22 cellular contexts compared by ENCODE assay signal in genomic region chr4:115323106-115323684, GRCh38.
DNase-seq lines count a peak whose midpoint lies in the region; ATAC-seq and TF ChIP-seq lines count a peak whose summit lies in the region.
"Had no signal": no experiment of that assay in that cellular context is flagged by ENCODE, and none has a peak within 500 bp of the region (broad histone marks: within the 10 kb centered on the region; RNA-seq: fewer than 3 reads in every experiment).

No MANE protein-coding gene starts in this region.

- no peak overlapping the region for H3K9ac ChIP-seq in KMS-11

- ATAC-seq in HG03432 (IDR thresholded peaks at IDR 0.05; ENCODE audit: unreplicated experiment) (no peak), HG03378 (IDR thresholded peaks at IDR 0.05; ENCODE audit: unreplicated experiment) (no peak)
- ATAC-seq: body of pancreas, left lung, upper lobe of right lung had no signal

- no peaks in the 10 kb centered on the region for H4K20me1 ChIP-seq in KMS-11 (ENCODE audit: insufficient read depth)

- H3K27ac ChIP-seq in A673 (ENCODE audit: low read depth, low read length, poor library complexity, severe bottlenecking) (no peak overlapping the region), KMS-11 (no peak overlapping the region)
- H3K27ac ChIP-seq: body of pancreas, coronary artery, left lung, right atrium auricular region, stomach, upper lobe of right lung had no signal

- H3K4me3 ChIP-seq in A673 (ENCODE audit: low read depth, low read length, poor library complexity, severe bottlenecking) (no peak overlapping the region), KMS-11 (IDR thresholded peaks at IDR 0.05; ENCODE audit: insufficient read depth, low read depth, low read length) (no peak overlapping the region), MG63 (no peak overlapping the region)
- H3K4me3 ChIP-seq: body of pancreas, coronary artery, left lung, right atrium auricular region, stomach, upper lobe of right lung had no signal

- CTCF ChIA-PET in A673 (lab: Charles Lee) = no interaction called here

- TF ChIP-seq CTCF in A673 (conservative IDR thresholded peaks at IDR 0.05; ENCODE audit: low read depth, low read length) = no peak
- no peak for TF ChIP-seq CTCF in KMS-11 (conservative IDR thresholded peaks at IDR 0.05; ENCODE audit: low read depth, low read length)

- peak overlapping the region; percentile 50 for H3K4me2 ChIP-seq in KMS-11

- H3K36me3 ChIP-seq in A673 (ENCODE audit: insufficient read depth, low read length, poor library complexity, severe bottlenecking) (no peaks in the 10 kb centered on the region), KMS-11 (ENCODE audit: insufficient read depth) (no peaks in the 10 kb centered on the region), MG63 (no peaks in the 10 kb centered on the region)
- H3K36me3 ChIP-seq: left lung, right atrium auricular region, stomach, upper lobe of right lung had no signal

- peaks cover 6% of the 10 kb centered on the region for H3K4me1 ChIP-seq in A673 (ENCODE audit: insufficient read depth, low read length, poor library complexity, severe bottlenecking)
- H3K4me1 ChIP-seq in KMS-11 (ENCODE audit: low read depth, poor library complexity, severe bottlenecking) = peaks cover 29% of the 10 kb centered on the region
- H3K4me1 ChIP-seq: body of pancreas, left lung, right atrium auricular region, stomach, upper lobe of right lung had no signal

- no peaks in the 10 kb centered on the region for H3K9me3 ChIP-seq in A673 (ENCODE audit: low read depth, low read length, poor library complexity, severe bottlenecking)
- no peaks in the 10 kb centered on the region for H3K9me3 ChIP-seq in MG63
- H3K9me3 ChIP-seq: body of pancreas, left lung, right atrium auricular region, stomach, upper lobe of right lung had no signal

- intact Hi-C loops in A673 (cut with micrococcal nuclease; ENCODE audit: unreplicated experiment) = no loop called here

- DNase-seq in A673 (ENCODE audit: low spot score) (peak; percentile 17), NCI-H2107 (lab: John Stamatoyannopoulos, UW) (peak; percentile 83), UCSD-AML1 (lab: John Stamatoyannopoulos, UW; ENCODE audit: unreplicated experiment) (peak; percentile 15), MG63 (no peak), DMS 273 (lab: John Stamatoyannopoulos, UW; ENCODE audit: unreplicated experiment) (no peak)
- DNase-seq: activated CD4-positive, alpha-beta T cell treated with anti-CD3 and anti-CD28 coated beads, Interleukin-2, amount 10 ng/mL, durations not matched to agents 7 days and 5 days; activated naive CD4-positive, alpha-beta T cell treated with anti-CD3 and anti-CD28 coated beads for 36 hours; body of pancreas; CD4-positive, CD25-positive, alpha-beta regulatory T cell; EL; foreskin melanocyte; HFFc6; left lung; MV-4-11; NK-92 treated with Interleukin-12 subunit alpha and Interleukin-12 subunit beta, amount 100 ng/mL, for 24 hours; stomach; upper lobe of right lung had no signal

- H3K27me3 ChIP-seq in A673 (replicated peaks; ENCODE audit: insufficient read depth, low read depth, low read length, poor library complexity) (no peaks in the 10 kb centered on the region), KMS-11 (ENCODE audit: insufficient read depth, low read depth) (no peaks in the 10 kb centered on the region), MG63 (no peaks in the 10 kb centered on the region)
- H3K27me3 ChIP-seq: body of pancreas, left lung, right atrium auricular region, stomach, upper lobe of right lung had no signal

- BruUV-seq in A673 (replicated peaks; lab: Mats Ljungman, UMichigan) = no TSS peak

- no peaks in the 10 kb centered on the region for H3K79me2 ChIP-seq in KMS-11 (ENCODE audit: insufficient read depth, low read depth)

- H2AFZ ChIP-seq in KMS-11 (ENCODE audit: low read depth) = peak overlapping the region; percentile 18; the same call in 1 of the 2 replicates

- POLR2A ChIA-PET in A673 (lab: Charles Lee; ENCODE audit: low non-redundant PET) = no interaction called here

Comparison
In these comparisons a context has a peak if more than half of its experiments do, and no peak if none do; other contexts are left out.
1. DNase-seq: peak in A673 (single experiment), NCI-H2107 (single experiment) and UCSD-AML1 (single experiment); none in MG63 (single experiment) and DMS 273 (single experiment).